Comparison of ENCODE assay signal across 12 cellular contexts in the genomic region with DNA sequence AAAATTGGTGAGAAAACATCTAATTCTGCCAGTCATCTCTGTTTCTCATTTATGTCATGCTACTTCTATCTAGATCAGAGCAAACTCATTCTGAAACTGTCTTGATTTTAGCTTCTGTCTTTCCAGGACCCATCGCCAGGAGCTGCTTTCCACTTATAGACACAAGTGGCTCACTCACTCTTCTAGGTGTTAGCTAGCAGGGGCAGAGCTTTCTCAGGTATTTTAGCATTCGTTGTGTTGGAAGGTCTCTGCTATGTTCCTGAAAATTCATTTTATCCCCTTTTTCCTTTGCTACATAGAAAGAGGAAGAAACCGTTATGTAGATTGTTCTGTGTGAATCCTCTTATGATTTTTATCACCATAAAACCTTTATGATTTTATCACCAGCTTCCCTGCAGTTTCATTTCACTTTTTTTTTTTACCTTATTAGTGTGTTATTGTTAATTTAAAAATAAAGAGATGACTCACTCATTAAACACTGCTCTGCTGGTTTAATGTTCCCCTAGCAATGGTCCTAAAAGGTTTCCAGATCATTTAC.
DNase-seq lines count a peak whose midpoint lies in the region; ATAC-seq lines count a peak whose summit lies in the region.
"Had no signal": no experiment of that assay in that cellular context is flagged by ENCODE, and none has a peak within 500 bp of the region (broad histone marks: within the 10 kb centered on the region; RNA-seq: fewer than 3 reads in every experiment).

No MANE protein-coding gene starts in this region.

- DNase-seq in SK-N-DZ (ENCODE audit: low spot score) (no peak), Kasumi-1 (lab: John Stamatoyannopoulos, UW) (no peak), AG08395 (ENCODE audit: low spot score) (no peak), UCSD-AML1 (lab: John Stamatoyannopoulos, UW; ENCODE audit: unreplicated experiment) (no peak)
- DNase-seq: activated CD4-positive, alpha-beta memory T cell treated with anti-CD3 and anti-CD28 coated beads for 36 hours; C1 segment of cervical spinal cord; left ventricle myocardium inferior; occipital lobe had no signal

- peak; percentile 96 for ATAC-seq in GM18511 (IDR thresholded peaks at IDR 0.05; ENCODE audit: unreplicated experiment)
- ATAC-seq in GM21367 (IDR thresholded peaks at IDR 0.05; ENCODE audit: unreplicated experiment) = peak; percentile 95
- ATAC-seq in HG02970 (IDR thresholded peaks at IDR 0.05; ENCODE audit: low FRiP score, unreplicated experiment) = peak; percentile 94
- peak; percentile 87 for ATAC-seq in HG03571 (IDR thresholded peaks at IDR 0.05; ENCODE audit: unreplicated experiment)
